In genomic region chr3:40167958-40168357, GRCh38 we compare ENCODE assay signal across 27 cellular contexts.
A peak's percentile ranks its signal among the peaks of the same experiment; 100 is the strongest.
DNase-seq lines count a peak whose midpoint lies in the region; ATAC-seq and TF ChIP-seq lines count a peak whose summit lies in the region.
"Had no signal": no experiment of that assay in that cellular context is flagged by ENCODE, and none has a peak within 500 bp of the region (broad histone marks: within the 10 kb centered on the region; RNA-seq: fewer than 3 reads in every experiment).

No MANE protein-coding gene starts in this region.

- H3K36me3 Mint-ChIP-seq in mesothelial cell of epicardium: no peaks in the 10 kb centered on the region

- TF ChIP-seq POLR2A in right lobe of liver (IDR thresholded peaks at IDR 0.05): no peak

- no peaks in the 10 kb centered on the region for H3K9me3 Mint-ChIP-seq in mesothelial cell of epicardium
- H3K9me3 Mint-ChIP-seq: CD4-positive, alpha-beta T cell had no signal

- WGBS in right lobe of liver (ENCODE audit: insufficient coverage, low coverage, low lambda C conversion rate, missing lambda C conversion rate): 22% methylated on average over 1 of the region's 1 CpG

- no peak overlapping the region for H3K4me3 Mint-ChIP-seq in mesothelial cell of epicardium
- H3K4me3 Mint-ChIP-seq: CD4-positive, alpha-beta T cell had no signal

- H3K27me3 ChIP-seq in right lobe of liver: no peaks in the 10 kb centered on the region
- H3K27me3 ChIP-seq: BLaER1 had no signal

- ATAC-seq in right lobe of liver (peak; percentile 52 to 77 (median 64)), GM19397 (IDR thresholded peaks at IDR 0.05; ENCODE audit: unreplicated experiment) (no peak), Right ventricle myocardium inferior (no peak)

- no peaks in the 10 kb centered on the region for H3K9me3 ChIP-seq in right lobe of liver
- H3K9me3 ChIP-seq: BLaER1, SK-N-SH had no signal

- H3K4me1 Mint-ChIP-seq in mesothelial cell of epicardium: no peaks in the 10 kb centered on the region

- H3K4me1 ChIP-seq in right lobe of liver: no peaks in the 10 kb centered on the region
- H3K4me1 ChIP-seq: BLaER1 had no signal

- no peak overlapping the region for H3K27ac Mint-ChIP-seq in mesothelial cell of epicardium
- H3K27ac Mint-ChIP-seq: CD4-positive, alpha-beta T cell had no signal

- intact Hi-C loops in right lobe of liver (cut with DNase I): no loop called here
- intact Hi-C loops in Right ventricle myocardium inferior (cut with DNase I): no loop called here

- peak; percentile 2 for DNase-seq in DMS153 (lab: John Stamatoyannopoulos, UW)
- no peak for DNase-seq in DMS153 treated with DMSO at 0.1 percent for 48 hours (lab: John Stamatoyannopoulos, UW; ENCODE audit: unreplicated experiment)
- DNase-seq in NCI-H1105 (lab: John Stamatoyannopoulos, UW): peak; percentile 41
- DNase-seq in NCI-H345 (lab: John Stamatoyannopoulos, UW): peak; percentile 66
- no peak for DNase-seq in right lobe of liver
- DNase-seq in mesothelial cell of epicardium (ENCODE audit: low spot score in 2 of 2, unreplicated experiment in 2 of 2): no peak
- DNase-seq in Right ventricle myocardium inferior (ENCODE audit: missing footprints): no peak
- DNase-seq: ACHN; CD4-positive, alpha-beta T cell; GDM1; GOT3; HCEC 1CT; IMR-90; MV-4-11; NCI-H1436 treated with DMSO at 0.1 percent for 48 hours; NCI-H2081 treated with DMSO at 0.1 percent for 48 hours; NCI-H446; NCI-H526; NK-92 treated with Interleukin-12 subunit alpha and Interleukin-12 subunit beta, amount 100 ng/mL, for 24 hours; SIG-M5; SK-N-SH; T-helper 2 cell had no signal

- no peaks in the 10 kb centered on the region for H3K36me3 ChIP-seq in right lobe of liver
- H3K36me3 ChIP-seq: BLaER1 had no signal

- H3K4me3 ChIP-seq in right lobe of liver: no peak overlapping the region
- H3K4me3 ChIP-seq: BLaER1 had no signal

- peaks cover 44% of the 10 kb centered on the region for H3K27me3 Mint-ChIP-seq in mesothelial cell of epicardium (ENCODE audit: low read depth)
- H3K27me3 Mint-ChIP-seq: CD4-positive, alpha-beta T cell had no signal

- H3K27ac ChIP-seq in right lobe of liver: no peak overlapping the region
- H3K27ac ChIP-seq: 22Rv1, BLaER1, KMS-11, RWPE1 had no signal

- TF ChIP-seq CTCF in right lobe of liver (IDR thresholded peaks at IDR 0.05) (no peak), mesothelial cell of epicardium (IDR thresholded peaks at IDR 0.05; ENCODE audit: unreplicated experiment) (no peak)

Comparison
In these comparisons a context has a peak if more than half of its experiments do, and no peak if none do; other contexts are left out.
1. DNase-seq: peak in DMS153 (single experiment), NCI-H1105 (single experiment) and NCI-H345 (single experiment); none in DMS153 treated with DMSO at 0.1 percent for 48 hours (single experiment), right lobe of liver (0 of 3), mesothelial cell of epicardium (0 of 2) and Right ventricle myocardium inferior (single experiment).
2. ATAC-seq: peak in right lobe of liver (4 of 4); none in GM19397 (single experiment) and Right ventricle myocardium inferior (single experiment).